19 cellular contexts compared by ENCODE assay signal in the genomic region with DNA sequence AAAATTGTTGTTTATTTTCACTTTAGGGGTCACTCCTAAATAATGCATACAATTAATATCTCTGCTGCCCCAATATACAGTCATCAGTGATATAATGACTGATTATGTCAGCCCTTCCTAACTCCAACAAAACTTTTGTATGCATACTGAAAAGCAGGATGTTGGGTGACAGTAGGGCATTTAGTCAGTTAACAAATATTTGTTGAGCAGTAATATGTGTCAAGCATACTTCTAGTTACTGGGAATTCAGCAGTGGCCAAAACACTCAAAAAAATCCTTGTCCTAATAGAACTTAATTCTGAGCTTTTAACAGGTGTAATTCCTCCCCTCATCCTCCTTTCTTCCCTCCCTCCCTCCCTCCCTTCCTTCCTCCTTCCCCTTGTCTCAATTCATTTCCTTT.
DNase-seq lines count a peak whose midpoint lies in the region; ATAC-seq, FAIRE-seq and TF ChIP-seq lines count a peak whose summit lies in the region.
"Had no signal": no experiment of that assay in that cellular context is flagged by ENCODE, and none has a peak within 500 bp of the region (broad histone marks: within the 10 kb centered on the region; RNA-seq: fewer than 3 reads in every experiment).

No MANE protein-coding gene starts in this region.

- no peak overlapping the region for H3K9ac ChIP-seq in HepG2 (ENCODE audit: insufficient read depth, low read depth, low read length)
- H3K9ac ChIP-seq in adipocyte (ENCODE audit: low read length): no peak overlapping the region

- no peak overlapping the region for H3K27ac ChIP-seq in HepG2 (ENCODE audit: extremely low read length, insufficient read depth, low read length)
- no peak overlapping the region for H3K27ac ChIP-seq in right lobe of liver
- H3K27ac ChIP-seq in esophagus muscularis mucosa (replicated peaks in 1 of 4): no peak overlapping the region

- H3K9me3 ChIP-seq in HepG2 (ENCODE audit: low read length) (no peaks in the 10 kb centered on the region), right lobe of liver (no peaks in the 10 kb centered on the region), adipocyte (ENCODE audit: control insufficient read depth, low read length) (no peaks in the 10 kb centered on the region), esophagus muscularis mucosa (peaks cover 0 to 4% (median 0%) of the 10 kb centered on the region in 4 donors)
- H3K9me3 ChIP-seq: BE2C had no signal

- no peak for TF ChIP-seq RAD21 in HepG2 (CRISPR knock-in tag; IDR thresholded peaks at IDR 0.05)

- TF ChIP-seq POLR2A in HepG2 (IDR thresholded peaks at IDR 0.05; ENCODE audit: insufficient read depth in 1 of 2, low read depth in 2 of 2, low read length in 2 of 2) (no peak), right lobe of liver (IDR thresholded peaks at IDR 0.05) (no peak), esophagus muscularis mucosa (IDR thresholded peaks at IDR 0.05; ENCODE audit: low read depth) (no peak)

- no peaks in the 10 kb centered on the region for H3K79me2 ChIP-seq in HepG2 (ENCODE audit: insufficient read depth, low read length)

- no peaks in the 10 kb centered on the region; a peak in 1 of 5 replicates for H3K27me3 ChIP-seq in HepG2 (ENCODE audit: control insufficient read depth in 1 of 2, insufficient read depth in 2 of 2, low read length in 2 of 2)
- no peaks in the 10 kb centered on the region for H3K27me3 ChIP-seq in right lobe of liver
- no peaks in the 10 kb centered on the region for H3K27me3 ChIP-seq in adipocyte (replicated peaks; ENCODE audit: control insufficient read depth, insufficient read depth, low read length)
- H3K27me3 ChIP-seq in esophagus muscularis mucosa: no peaks in the 10 kb centered on the region
- H3K27me3 ChIP-seq: BE2C had no signal

- no peak overlapping the region for H2AFZ ChIP-seq in HepG2 (ENCODE audit: low read length)

- H3K4me3 ChIP-seq in HepG2 (replicated peaks in 1 of 3; ENCODE audit: insufficient read depth in 1 of 3, low read depth in 2 of 3, low read length in 3 of 3) (no peak overlapping the region), right lobe of liver (no peak overlapping the region), adipocyte (ENCODE audit: low read length) (no peak overlapping the region), esophagus muscularis mucosa (no peak overlapping the region)

- DNase-seq in HepG2 (ENCODE audit: low spot score): peak; percentile 12
- no peak for DNase-seq in right lobe of liver
- peak; percentile 4 for DNase-seq in adipocyte (ENCODE audit: low read depth)
- peak; percentile 55 for DNase-seq in iris pigment epithelial cell (ENCODE audit: low read depth)
- no peak for DNase-seq in esophagus muscularis mucosa (ENCODE audit: extremely low spot score)
- DNase-seq: 8988T; BE2C; CD4-positive, alpha-beta T cell; DMS79; Kasumi-1; MM.1S; NCI-H1105; NCI-H1694; NK-92 treated with Interleukin-12 subunit alpha and Interleukin-12 subunit beta, amount 100 ng/mL, for 24 hours; RPMI8226 had no signal

- POLR2A ChIA-PET in HepG2 (lab: Yijun Ruan, JAX): no interaction called here

- peak; percentile 64 for ATAC-seq in HepG2
- no peak for ATAC-seq in right lobe of liver
- no peak for ATAC-seq in GM19035 (IDR thresholded peaks at IDR 0.05; ENCODE audit: unreplicated experiment)
- no peak for ATAC-seq in GM19455 (IDR thresholded peaks at IDR 0.05; ENCODE audit: unreplicated experiment)
- ATAC-seq in GM18520 (IDR thresholded peaks at IDR 0.05; ENCODE audit: unreplicated experiment): no peak

- H3K4me2 ChIP-seq in HepG2 (ENCODE audit: low read depth, low read length): no peak overlapping the region

- no peak for TF ChIP-seq EP300 in HepG2 (IDR thresholded peaks at IDR 0.05; ENCODE audit: low read depth in 2 of 2, low read length in 2 of 2)
- TF ChIP-seq EP300 in HepG2 (CRISPR knock-in tag; IDR thresholded peaks at IDR 0.05; ENCODE audit: borderline replicate concordance): no peak
- TF ChIP-seq EP300 in esophagus muscularis mucosa (IDR thresholded peaks at IDR 0.05): no peak

- no TSS peak for BruUV-seq in HepG2 (replicated peaks; lab: Mats Ljungman, UMichigan)

- H3K36me3 ChIP-seq in HepG2 (replicated peaks in 1 of 2; ENCODE audit: control insufficient read depth in 1 of 2, insufficient read depth in 2 of 2, low read length in 2 of 2) (no peaks in the 10 kb centered on the region), right lobe of liver (no peaks in the 10 kb centered on the region), adipocyte (ENCODE audit: control insufficient read depth, insufficient read depth, low read length, severe bottlenecking) (no peaks in the 10 kb centered on the region), esophagus muscularis mucosa (no peaks in the 10 kb centered on the region)
- H3K36me3 ChIP-seq: BE2C had no signal

- CTCF ChIA-PET in HepG2 (lab: Yijun Ruan, JAX; ENCODE audit: low intra/inter-chr PET ratio, low total read pairs): no interaction called here

- no peak for FAIRE-seq in HepG2 (lab: Jason Lieb, UNC)
- FAIRE-seq: G401.6 had no signal

- TF ChIP-seq CTCF in HepG2 (CRISPR knock-in tag; IDR thresholded peaks at IDR 0.05) (no peak), right lobe of liver (IDR thresholded peaks at IDR 0.05) (no peak), esophagus muscularis mucosa (IDR thresholded peaks at IDR 0.05) (no peak)

- no peaks in the 10 kb centered on the region for H3K4me1 ChIP-seq in HepG2 (ENCODE audit: insufficient read depth, low read length)
- H3K4me1 ChIP-seq in right lobe of liver: no peaks in the 10 kb centered on the region
- no peaks in the 10 kb centered on the region for H3K4me1 ChIP-seq in adipocyte (ENCODE audit: control insufficient read depth, insufficient read depth, low read length)
- no peaks in the 10 kb centered on the region for H3K4me1 ChIP-seq in esophagus muscularis mucosa

- intact Hi-C loops in HepG2 (cut with micrococcal nuclease; ENCODE audit: unreplicated experiment) (no loop called here), right lobe of liver (cut with DNase I) (no loop called here), esophagus muscularis mucosa (cut with DNase I) (no loop called here)

- H4K20me1 ChIP-seq in HepG2 (ENCODE audit: insufficient read depth, low read length): no peaks in the 10 kb centered on the region

- in situ Hi-C loops in HepG2 (cut with HindIII; ENCODE audit: extremely low pct_ligation_motif_present, low pct_unique_long_range_greater_than_20kb): no loop called here

TF ChIP-seq in HepG2, 621 proteins besides CTCF, POLR2A, EP300 and RAD21 (continues in another document):
- TF ChIP-seq, protein P1, sequence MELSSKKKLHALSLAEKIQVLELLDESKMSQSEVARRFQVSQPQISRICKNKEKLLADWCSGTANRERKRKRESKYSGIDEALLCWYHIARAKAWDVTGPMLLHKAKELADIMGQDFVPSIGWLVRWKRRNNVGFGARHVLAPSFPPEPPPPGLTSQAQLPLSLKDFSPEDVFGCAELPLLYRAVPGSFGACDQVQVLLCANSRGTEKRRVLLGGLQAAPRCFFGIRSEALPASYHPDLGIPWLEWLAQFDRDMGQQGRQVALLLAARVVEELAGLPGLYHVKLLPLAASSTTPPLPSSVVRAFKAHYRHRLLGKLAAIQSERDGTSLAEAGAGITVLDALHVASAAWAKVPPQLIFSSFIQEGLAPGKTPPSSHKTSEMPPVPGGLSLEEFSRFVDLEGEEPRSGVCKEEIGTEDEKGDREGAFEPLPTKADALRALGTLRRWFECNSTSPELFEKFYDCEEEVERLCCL (CRISPR knock-in tag; IDR thresholded peaks at IDR 0.05; ENCODE audit: borderline replicate concordance): no peak
- TF ChIP-seq, protein P2, sequence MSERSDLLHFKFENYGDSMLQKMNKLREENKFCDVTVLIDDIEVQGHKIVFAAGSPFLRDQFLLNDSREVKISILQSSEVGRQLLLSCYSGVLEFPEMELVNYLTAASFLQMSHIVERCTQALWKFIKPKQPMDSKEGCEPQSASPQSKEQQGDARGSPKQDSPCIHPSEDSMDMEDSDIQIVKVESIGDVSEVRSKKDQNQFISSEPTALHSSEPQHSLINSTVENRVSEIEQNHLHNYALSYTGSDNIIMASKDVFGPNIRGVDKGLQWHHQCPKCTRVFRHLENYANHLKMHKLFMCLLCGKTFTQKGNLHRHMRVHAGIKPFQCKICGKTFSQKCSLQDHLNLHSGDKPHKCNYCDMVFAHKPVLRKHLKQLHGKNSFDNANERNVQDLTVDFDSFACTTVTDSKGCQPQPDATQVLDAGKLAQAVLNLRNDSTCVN (CRISPR knock-in tag; IDR thresholded peaks at IDR 0.05; ENCODE audit: borderline replicate concordance): no peak
- TF ChIP-seq POLR2G (IDR thresholded peaks at IDR 0.05; ENCODE audit: low read depth, low read length): no peak
- TF ChIP-seq, protein P3, sequence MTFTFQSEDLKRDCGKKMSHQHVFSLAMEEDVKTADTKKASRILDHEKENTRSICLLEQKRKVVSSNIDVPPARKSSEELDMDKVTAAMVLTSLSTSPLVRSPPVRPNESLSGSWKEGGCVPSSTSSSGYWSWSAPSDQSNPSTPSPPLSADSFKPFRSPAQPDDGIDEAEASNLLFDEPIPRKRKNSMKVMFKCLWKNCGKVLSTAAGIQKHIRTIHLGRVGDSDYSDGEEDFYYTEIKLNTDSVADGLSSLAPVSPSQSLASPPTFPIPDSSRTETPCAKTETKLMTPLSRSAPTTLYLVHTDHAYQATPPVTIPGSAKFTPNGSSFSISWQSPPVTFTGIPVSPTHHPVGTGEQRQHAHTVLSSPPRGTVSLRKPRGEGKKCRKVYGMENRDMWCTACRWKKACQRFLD (CRISPR knock-in tag; IDR thresholded peaks at IDR 0.05; ENCODE audit: borderline replicate concordance): no peak
- TF ChIP-seq PHB2 (IDR thresholded peaks at IDR 0.05; ENCODE audit: partially characterized antibody): no peak
- TF ChIP-seq SOX13 (IDR thresholded peaks at IDR 0.05): no peak
- no peak for TF ChIP-seq SOX13 (CRISPR knock-in tag; conservative IDR thresholded peaks at IDR 0.05 in 1 of 2, IDR thresholded peaks at IDR 0.05 in 1 of 2)
- TF ChIP-seq, protein P4, sequence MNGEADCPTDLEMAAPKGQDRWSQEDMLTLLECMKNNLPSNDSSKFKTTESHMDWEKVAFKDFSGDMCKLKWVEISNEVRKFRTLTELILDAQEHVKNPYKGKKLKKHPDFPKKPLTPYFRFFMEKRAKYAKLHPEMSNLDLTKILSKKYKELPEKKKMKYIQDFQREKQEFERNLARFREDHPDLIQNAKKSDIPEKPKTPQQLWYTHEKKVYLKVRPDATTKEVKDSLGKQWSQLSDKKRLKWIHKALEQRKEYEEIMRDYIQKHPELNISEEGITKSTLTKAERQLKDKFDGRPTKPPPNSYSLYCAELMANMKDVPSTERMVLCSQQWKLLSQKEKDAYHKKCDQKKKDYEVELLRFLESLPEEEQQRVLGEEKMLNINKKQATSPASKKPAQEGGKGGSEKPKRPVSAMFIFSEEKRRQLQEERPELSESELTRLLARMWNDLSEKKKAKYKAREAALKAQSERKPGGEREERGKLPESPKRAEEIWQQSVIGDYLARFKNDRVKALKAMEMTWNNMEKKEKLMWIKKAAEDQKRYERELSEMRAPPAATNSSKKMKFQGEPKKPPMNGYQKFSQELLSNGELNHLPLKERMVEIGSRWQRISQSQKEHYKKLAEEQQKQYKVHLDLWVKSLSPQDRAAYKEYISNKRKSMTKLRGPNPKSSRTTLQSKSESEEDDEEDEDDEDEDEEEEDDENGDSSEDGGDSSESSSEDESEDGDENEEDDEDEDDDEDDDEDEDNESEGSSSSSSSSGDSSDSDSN (CRISPR knock-in tag; IDR thresholded peaks at IDR 0.05): no peak
- TF ChIP-seq HNRNPK (IDR thresholded peaks at IDR 0.05; ENCODE audit: low read depth, low read length, poor library complexity, severe bottlenecking): peak; percentile 68

Comparison
In these comparisons a context has a peak if more than half of its experiments do, and no peak if none do; other contexts are left out.
1. DNase-seq: peak in HepG2 (single experiment), adipocyte (single experiment) and iris pigment epithelial cell (single experiment); none in right lobe of liver (0 of 3) and esophagus muscularis mucosa (single experiment).